ENCODE assay signal across 16 cellular contexts in genomic region chr7:150788474-150789269, GRCh38. TPM values are rescaled to one million over a fixed set of nuclear protein-coding genes. Genes with fewer than 3 reads are reported as not detected.
DNase-seq lines count a peak whose midpoint lies in the region; ATAC-seq and TF ChIP-seq lines count a peak whose summit lies in the region.
"Had no signal": no experiment of that assay in that cellular context is flagged by ENCODE, and none has a peak within 500 bp of the region (broad histone marks: within the 10 kb centered on the region; RNA-seq: fewer than 3 reads in every experiment).

No MANE protein-coding gene starts in this region.

- peak; percentile 6 for DNase-seq in EL
- DNase-seq in adrenal gland = peak in 5 of 7 donors; percentile 48 to 81 (median 53)
- no peak for DNase-seq in inferior parietal cortex (ENCODE audit: extremely low spot score)
- no peak for DNase-seq in brain microvascular endothelial cell
- no peak for DNase-seq in NCI-H446 (lab: John Stamatoyannopoulos, UW)
- DNase-seq: activated CD4-positive, alpha-beta T cell treated with anti-CD3 and anti-CD28 coated beads for 4 hours; activated gamma-delta T cell treated with Interleukin-2 at 50 U/mL for 16 hours; Calu3; mammary epithelial cell; MV-4-11; NCI-H524 treated with DMSO at 0.1 percent for 48 hours; retina had no signal

- H3K4me3 ChIP-seq in adrenal gland (no peak overlapping the region), brain microvascular endothelial cell (ENCODE audit: low read depth, low read length) (no peak overlapping the region)

- H3K9me3 ChIP-seq in adrenal gland (replicated peaks in 1 of 3) = no peaks in the 10 kb centered on the region

- H3K36me3 Mint-ChIP-seq in stimulated activated memory B cell treated with anti-CD40 and anti-IgM and Interleukin-4, amounts not matched to agents 10 μg/mL and 1 μg/mL and 100 μg/mL, for 72 hours = no peaks in the 10 kb centered on the region

- TF ChIP-seq CTCF in adrenal gland (IDR thresholded peaks at IDR 0.05) (no peak), brain microvascular endothelial cell (IDR thresholded peaks at IDR 0.05; ENCODE audit: low read depth, low read length, missing control alignments) (no peak)

- H3K9me3 Mint-ChIP-seq in stimulated activated memory B cell treated with anti-CD40 and anti-IgM and Interleukin-4, amounts not matched to agents 10 μg/mL and 1 μg/mL and 100 μg/mL, for 72 hours = no peaks in the 10 kb centered on the region

- peaks cover 8% of the 10 kb centered on the region for H3K27me3 Mint-ChIP-seq in stimulated activated memory B cell treated with anti-CD40 and anti-IgM and Interleukin-4, amounts not matched to agents 10 μg/mL and 1 μg/mL and 100 μg/mL, for 72 hours

- peak overlapping the region in 4 of 5 donors; percentile 47 to 85 (median 56) for H3K27ac ChIP-seq in adrenal gland
- peak overlapping the region; percentile 6 for H3K27ac ChIP-seq in layer of hippocampus (ENCODE audit: low read depth, low read length)
- H3K27ac ChIP-seq in brain microvascular endothelial cell = no peak overlapping the region

- no peak for ATAC-seq in stimulated activated memory B cell treated with anti-CD40 and anti-IgM and Interleukin-4, amounts not matched to agents 10 μg/mL and 1 μg/mL and 100 μg/mL, for 72 hours
- no peak for ATAC-seq in GM19351 (IDR thresholded peaks at IDR 0.05; ENCODE audit: unreplicated experiment)

- H3K27me3 ChIP-seq in adrenal gland = no peaks in the 10 kb centered on the region
- H3K27me3 ChIP-seq in layer of hippocampus (ENCODE audit: control insufficient read depth, insufficient read depth, low read length) = no peaks in the 10 kb centered on the region
- no peaks in the 10 kb centered on the region for H3K27me3 ChIP-seq in brain microvascular endothelial cell (replicated peaks)

- H3K4me1 ChIP-seq in adrenal gland (replicated peaks in 1 of 2) = peaks cover 11 to 28% of the 10 kb centered on the region in 2 donors

- H3K4me3 Mint-ChIP-seq in stimulated activated memory B cell treated with anti-CD40 and anti-IgM and Interleukin-4, amounts not matched to agents 10 μg/mL and 1 μg/mL and 100 μg/mL, for 72 hours = no peak overlapping the region

- WGBS in adrenal gland, 4 donors = 57 to 74% (median 65%) methylated on average over 9 of the region's 9 CpGs

- H3K36me3 ChIP-seq in adrenal gland (replicated peaks in 1 of 2) (peaks cover 0 to 3% of the 10 kb centered on the region in 2 donors), brain microvascular endothelial cell (replicated peaks) (no peaks in the 10 kb centered on the region)

- in situ Hi-C loops in brain microvascular endothelial cell (cut with HindIII; ENCODE audit: low pct_ligation_motif_present, low sequenced_read_pairs) = no loop called here

- no peak for TF ChIP-seq POLR2A in adrenal gland (IDR thresholded peaks at IDR 0.05)

- intact Hi-C loops in adrenal gland (cut with DNase I) = loop anchor here (10.0 kb wide), 2 partner anchors 86 to 196 kb away; no protein-coding TSS in a partner anchor

- peaks cover 20% of the 10 kb centered on the region for H3K4me1 Mint-ChIP-seq in stimulated activated memory B cell treated with anti-CD40 and anti-IgM and Interleukin-4, amounts not matched to agents 10 μg/mL and 1 μg/mL and 100 μg/mL, for 72 hours

- H3K27ac Mint-ChIP-seq in stimulated activated memory B cell treated with anti-CD40 and anti-IgM and Interleukin-4, amounts not matched to agents 10 μg/mL and 1 μg/mL and 100 μg/mL, for 72 hours = peak overlapping the region; percentile 86

RNA-seq across cellular contexts. Expression of gene TMEM176B, which starts 11.5 kb away (rescaled TPM):
- 10 to 100 TPM; 17.5 to 99.1 (median 44.0) TPM for total RNA-seq in adrenal gland
- polyA plus RNA-seq in adrenal gland = 10 to 100 TPM; 12.0 to 33.6 (median 12.6) TPM
- polyA plus RNA-seq: mammary epithelial cell had no signal

RNA-seq across cellular contexts. Expression of gene TMEM176A, which starts 11.9 kb away (rescaled TPM):
- total RNA-seq in adrenal gland = 10 to 100 TPM; 11.9 to 70.9 (median 29.3) TPM
- 10 to 100 TPM; 14.6 to 46.4 (median 15.7) TPM for polyA plus RNA-seq in adrenal gland
- total RNA-seq: chondrocyte, mammary epithelial cell had no signal
- polyA plus RNA-seq: mammary epithelial cell had no signal

RNA-seq across cellular contexts. Expression of gene GIMAP5, which starts 51.5 kb away (rescaled TPM):
- 10 to 100 TPM in 7 of 8 donors, 1 to 10 TPM in 1; 7.9 to 65.0 (median 19.2) TPM for total RNA-seq in adrenal gland
- 10 to 100 TPM; 13.2 to 32.9 (median 29.7) TPM for polyA plus RNA-seq in adrenal gland
- total RNA-seq: Calu3, chondrocyte, mammary epithelial cell had no signal
- polyA plus RNA-seq: mammary epithelial cell had no signal

Comparison
In these comparisons a context has a peak if more than half of its experiments do, and no peak if none do; other contexts are left out.
1. DNase-seq: peak in EL (single experiment) and adrenal gland (5 of 7); none in inferior parietal cortex (single experiment), brain microvascular endothelial cell (single experiment) and NCI-H446 (0 of 2).